In the genomic region with DNA sequence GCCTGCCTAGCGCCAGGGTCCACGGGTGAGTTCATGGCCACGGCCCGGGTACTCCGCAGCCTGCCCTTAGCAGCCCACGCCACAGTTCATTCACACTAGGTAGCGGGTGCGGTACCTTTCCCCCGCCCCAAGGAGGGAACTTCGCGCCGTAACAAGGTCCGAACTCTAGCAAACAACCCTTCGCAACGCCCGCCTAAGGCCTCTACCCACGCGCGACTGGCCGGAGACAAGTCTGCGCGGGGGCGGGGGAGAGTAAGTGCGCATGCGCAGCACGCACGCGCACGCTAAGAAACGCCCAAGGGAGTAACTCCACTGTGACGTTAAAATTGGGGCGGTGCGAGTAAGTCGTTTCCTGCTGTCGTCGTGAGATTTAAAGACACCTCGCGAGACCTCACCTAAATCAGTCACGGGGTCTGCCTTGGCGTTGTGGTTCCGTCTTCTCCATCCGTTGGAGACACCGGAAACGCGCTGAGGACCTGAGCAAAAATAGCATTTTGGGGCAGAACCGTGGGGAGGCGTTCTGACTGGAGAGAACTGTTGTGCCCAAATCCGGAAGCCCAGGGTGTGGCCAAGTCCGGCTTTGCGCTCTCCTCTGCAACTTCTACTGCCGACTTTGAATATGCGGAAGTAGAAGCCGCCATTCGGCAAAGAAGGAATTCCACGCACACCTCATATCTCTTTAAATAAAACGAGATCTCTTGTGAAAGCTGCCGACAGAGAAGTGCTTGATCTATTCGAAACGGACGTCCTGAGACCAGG, we compare ENCODE assay signal across 8 cellular contexts. TPM values are rescaled to one million over a fixed set of nuclear protein-coding genes. Genes with fewer than 3 reads are reported as not detected.
DNase-seq lines count a peak whose midpoint lies in the region; ATAC-seq and TF ChIP-seq lines count a peak whose summit lies in the region.

A gene with protein sequence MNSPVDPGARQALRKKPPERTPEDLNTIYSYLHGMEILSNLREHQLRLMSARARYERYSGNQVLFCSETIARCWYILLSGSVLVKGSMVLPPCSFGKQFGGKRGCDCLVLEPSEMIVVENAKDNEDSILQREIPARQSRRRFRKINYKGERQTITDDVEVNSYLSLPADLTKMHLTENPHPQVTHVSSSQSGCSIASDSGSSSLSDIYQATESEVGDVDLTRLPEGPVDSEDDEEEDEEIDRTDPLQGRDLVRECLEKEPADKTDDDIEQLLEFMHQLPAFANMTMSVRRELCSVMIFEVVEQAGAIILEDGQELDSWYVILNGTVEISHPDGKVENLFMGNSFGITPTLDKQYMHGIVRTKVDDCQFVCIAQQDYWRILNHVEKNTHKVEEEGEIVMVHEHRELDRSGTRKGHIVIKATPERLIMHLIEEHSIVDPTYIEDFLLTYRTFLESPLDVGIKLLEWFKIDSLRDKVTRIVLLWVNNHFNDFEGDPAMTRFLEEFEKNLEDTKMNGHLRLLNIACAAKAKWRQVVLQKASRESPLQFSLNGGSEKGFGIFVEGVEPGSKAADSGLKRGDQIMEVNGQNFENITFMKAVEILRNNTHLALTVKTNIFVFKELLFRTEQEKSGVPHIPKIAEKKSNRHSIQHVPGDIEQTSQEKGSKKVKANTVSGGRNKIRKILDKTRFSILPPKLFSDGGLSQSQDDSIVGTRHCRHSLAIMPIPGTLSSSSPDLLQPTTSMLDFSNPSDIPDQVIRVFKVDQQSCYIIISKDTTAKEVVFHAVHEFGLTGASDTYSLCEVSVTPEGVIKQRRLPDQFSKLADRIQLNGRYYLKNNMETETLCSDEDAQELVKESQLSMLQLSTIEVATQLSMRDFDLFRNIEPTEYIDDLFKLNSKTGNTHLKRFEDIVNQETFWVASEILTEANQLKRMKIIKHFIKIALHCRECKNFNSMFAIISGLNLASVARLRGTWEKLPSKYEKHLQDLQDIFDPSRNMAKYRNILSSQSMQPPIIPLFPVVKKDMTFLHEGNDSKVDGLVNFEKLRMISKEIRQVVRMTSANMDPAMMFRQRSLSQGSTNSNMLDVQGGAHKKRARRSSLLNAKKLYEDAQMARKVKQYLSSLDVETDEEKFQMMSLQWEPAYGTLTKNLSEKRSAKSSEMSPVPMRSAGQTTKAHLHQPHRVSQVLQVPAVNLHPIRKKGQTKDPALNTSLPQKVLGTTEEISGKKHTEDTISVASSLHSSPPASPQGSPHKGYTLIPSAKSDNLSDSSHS (N-terminal part only) (minus strand): TSS at position 234 of the 759 bp plus-strand sequence. CDS start 199 bp downstream, at position 35.

- H3K9me3 ChIP-seq in mucosa of rectum (ENCODE audit: control insufficient read depth in 2 of 2, low read length in 2 of 2) = no peaks in the 10 kb centered on the region

- peak; percentile 100 for DNase-seq in DMS53 (lab: John Stamatoyannopoulos, UW)
- DNase-seq in KBM-7 = peak; percentile 100
- DNase-seq in activated T-cell treated with anti-CD3 and anti-CD28 coated beads, Interleukin-2, amount 50 U/mL, for 24 hours = peak; percentile 92
- DNase-seq in erythroblast (lab: John Stamatoyannopoulos, UW) = peak; percentile 100
- DNase-seq in stimulated activated CD8-positive, alpha-beta memory T cell treated with anti-CD3 and anti-CD28 coated beads, Interleukin-4, amount 100 ng/mL, for 48 hours = peak; percentile 96

- peaks cover 13 to 27% of the 10 kb centered on the region in 2 donors for H3K4me1 ChIP-seq in mucosa of rectum (ENCODE audit: control insufficient read depth in 2 of 2, insufficient read depth in 2 of 2, low read length in 2 of 2)

- peak within 1 kb of the TSS; percentile 97 to 98 for H3K27ac ChIP-seq in mucosa of rectum (ENCODE audit: low read depth in 2 of 2, low read length in 2 of 2)

- peaks cover 19% of the 10 kb centered on the region for H3K36me3 Mint-ChIP-seq in activated T-cell treated with anti-CD3 and anti-CD28 coated beads, Interleukin-2, amount 50 U/mL, for 24 hours (ENCODE audit: low read depth)

- H3K9ac ChIP-seq in mucosa of rectum (ENCODE audit: low read depth in 1 of 2, low read length in 2 of 2) = peak within 1 kb of the TSS; percentile 99

- H3K27ac Mint-ChIP-seq in activated T-cell treated with anti-CD3 and anti-CD28 coated beads, Interleukin-2, amount 50 U/mL, for 24 hours = peak within 1 kb of the TSS; percentile 96

- TF ChIP-seq POLR2A in erythroblast (IDR thresholded peaks at IDR 0.05; ENCODE audit: low read length) = peak; percentile 98

- H3K27me3 Mint-ChIP-seq in activated T-cell treated with anti-CD3 and anti-CD28 coated beads, Interleukin-2, amount 50 U/mL, for 24 hours = no peaks in the 10 kb centered on the region

- peak; percentile 94 for ATAC-seq in GM21717 (IDR thresholded peaks at IDR 0.05; ENCODE audit: unreplicated experiment)

- H3K9me3 Mint-ChIP-seq in activated T-cell treated with anti-CD3 and anti-CD28 coated beads, Interleukin-2, amount 50 U/mL, for 24 hours = no peaks in the 10 kb centered on the region

- no peak within 1 kb of the TSS for H3K4me3 Mint-ChIP-seq in activated T-cell treated with anti-CD3 and anti-CD28 coated beads, Interleukin-2, amount 50 U/mL, for 24 hours

- H3K27me3 ChIP-seq in mucosa of rectum (ENCODE audit: control insufficient read depth in 2 of 2, insufficient read depth in 2 of 2, low read length in 2 of 2) = no peaks in the 10 kb centered on the region

- peak within 1 kb of the TSS; percentile 98 to 99 for H3K4me3 ChIP-seq in mucosa of rectum (ENCODE audit: low read length in 2 of 2)

- in situ Hi-C loops in KBM-7 (cut with MboI; ENCODE audit: low pct_unique_long_range_greater_than_20kb, low sequenced_read_pairs) = no loop called here

- H3K4me1 Mint-ChIP-seq in activated T-cell treated with anti-CD3 and anti-CD28 coated beads, Interleukin-2, amount 50 U/mL, for 24 hours (ENCODE audit: low read depth) = peaks cover 31% of the 10 kb centered on the region

- H3K36me3 ChIP-seq in mucosa of rectum (ENCODE audit: control insufficient read depth in 2 of 2, insufficient read depth in 2 of 2, low read length in 2 of 2) = no peaks in the 10 kb centered on the region

TF ChIP-seq in PFSK-1, 5 proteins besides CTCF, POLR2A, EP300 and RAD21:
- TF ChIP-seq POLR2AphosphoS5 (IDR thresholded peaks at IDR 0.05; ENCODE audit: low read depth, low read length) = peak; percentile 94
- TF ChIP-seq FOXP2 (optimal IDR thresholded peaks at IDR 0.05; ENCODE audit: borderline replicate concordance, extremely low read depth, extremely low read length, insufficient read depth) = peak; percentile 77
- TF ChIP-seq TAF1 (IDR thresholded peaks at IDR 0.05; ENCODE audit: borderline replicate concordance, insufficient read depth, low read length) = peak; percentile 89; the same call in 1 of the 2 replicates
- peak; percentile 21 to 49; a peak in 2 of 4 replicates for TF ChIP-seq REST (IDR thresholded peaks at IDR 0.05; ENCODE audit: insufficient read depth in 1 of 2, low read depth in 2 of 2, low read length in 2 of 2)
- TF ChIP-seq SIN3A (IDR thresholded peaks at IDR 0.05; ENCODE audit: borderline replicate concordance, insufficient read depth, low read length) = 0 out of 2 replicates have a peak, but pooled peaks have one; percentile 9

RNA-seq across cellular contexts. Expression of the gene that starts here (rescaled TPM):
- polyA plus RNA-seq in PFSK-1 (2012; ENCODE audit: insufficient read length, low read depth) = 3.2 TPM

Comparison
In these comparisons a context has a peak if more than half of its experiments do, and no peak if none do; other contexts are left out.
1. Peak in every context shown above with its lines: DNase-seq, ATAC-seq, H3K4me3 ChIP-seq and H3K27ac ChIP-seq.